ENCODE assay signal across 28 cellular contexts in the genomic region with DNA sequence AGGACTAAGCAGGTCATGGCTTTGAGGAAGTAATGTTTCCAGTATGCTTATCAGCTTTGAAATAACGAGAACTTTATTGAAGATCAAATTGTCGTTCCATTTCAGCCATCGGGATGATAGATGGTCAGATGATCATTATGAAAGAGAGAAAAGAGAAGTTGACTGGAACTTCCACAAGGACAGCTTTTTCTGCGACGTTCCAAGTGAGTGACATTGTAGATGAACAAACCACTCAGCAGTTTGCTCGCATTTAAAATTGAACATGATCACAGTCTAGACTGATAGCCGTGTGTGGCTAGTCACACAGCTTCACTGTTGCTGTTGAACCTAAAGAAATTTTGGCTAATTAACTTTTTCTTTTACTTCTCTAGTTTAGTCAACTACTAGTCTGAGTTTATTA.
"Had no signal": no experiment of that assay in that cellular context is flagged by ENCODE, and none has a peak within 500 bp of the region (broad histone marks: within the 10 kb centered on the region; RNA-seq: fewer than 3 reads in every experiment).

No MANE protein-coding gene starts in this region.

- H3K4me2 ChIP-seq: KMS-11, PC-9 had no signal

- H3K9me3 ChIP-seq: MG63, SJCRH30 had no signal

- H2AFZ ChIP-seq: PC-9 had no signal

- H3K9ac ChIP-seq: KMS-11 had no signal

- H3K27me3 ChIP-seq: MG63, SJCRH30 had no signal

- H3K4me3 ChIP-seq: MG63, PC-9, SJCRH30, SK-N-MC had no signal

- H3K27ac ChIP-seq: KMS-11, PC-9, RWPE1, SJCRH30, SK-N-MC had no signal

- DNase-seq: Karpas-422, KBM-7, MG63, NCI-H1048, NCI-H1092 treated with DMSO at 0.1 percent for 48 hours, NCI-H1105 treated with DMSO at 0.1 percent for 48 hours, NCI-H1436, NCI-H146, NCI-H1694, NCI-H187, NCI-H1930, NCI-H2029 treated with DMSO at 0.1 percent for 48 hours, NCI-H2081 treated with DMSO at 0.1 percent for 48 hours, NCI-H2107, NCI-H2171, NCI-H226, NCI-H446 treated with DMSO at 0.1 percent for 48 hours, NCI-H510A, NCI-H524, NCI-H748 treated with DMSO at 0.1 percent for 48 hours, NCI-H82, PC-9, SHP77, SIG-M5, SJCRH30 had no signal

- H3K36me3 ChIP-seq: MG63 had no signal
